In the genomic region with DNA sequence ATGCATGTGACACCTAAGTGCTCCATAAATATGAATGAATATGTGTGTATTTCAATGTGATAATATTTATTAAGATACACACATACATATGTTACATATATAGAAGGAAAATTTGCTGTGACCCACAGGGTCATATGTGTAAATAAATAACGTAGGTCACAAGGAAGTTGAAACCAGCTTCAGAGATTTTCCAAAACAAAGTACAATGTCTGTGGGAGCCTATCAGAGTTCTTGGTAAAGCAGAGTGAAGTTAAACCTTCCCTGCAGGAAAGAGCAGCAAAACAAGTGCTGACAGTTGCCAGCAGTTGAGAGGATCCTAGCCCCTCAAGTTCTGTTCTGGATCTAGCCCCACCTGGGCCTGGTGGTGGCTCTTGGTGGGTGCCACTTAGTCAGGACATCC, we compare ENCODE assay signal across 25 cellular contexts.
"Had no signal": no experiment of that assay in that cellular context is flagged by ENCODE, and none has a peak within 500 bp of the region (broad histone marks: within the 10 kb centered on the region; RNA-seq: fewer than 3 reads in every experiment).

No MANE protein-coding gene starts in this region.

- H3K36me3 ChIP-seq: breast epithelium, neural progenitor cell, right atrium auricular region, thoracic aorta, uterus had no signal

- H3K4me3 ChIP-seq: breast epithelium, neural progenitor cell, right atrium auricular region, thoracic aorta, uterus had no signal

- H3K4me3 Mint-ChIP-seq: activated T-cell treated with anti-CD3 and anti-CD28 coated beads, Interleukin-2, amount 50 U/mL, for 24 hours; central memory CD8-positive, alpha-beta T cell; neural progenitor cell had no signal

- H3K9me3 ChIP-seq: breast epithelium, right atrium auricular region, thoracic aorta, uterus had no signal

- H3K27me3 ChIP-seq: breast epithelium, neural progenitor cell, right atrium auricular region, uterus had no signal

- H3K9me3 Mint-ChIP-seq: activated T-cell treated with anti-CD3 and anti-CD28 coated beads, Interleukin-2, amount 50 U/mL, for 24 hours; central memory CD8-positive, alpha-beta T cell had no signal

- DNase-seq: activated CD4-positive, alpha-beta T cell treated with anti-CD3 and anti-CD28 coated beads for 48 hours; activated CD4-positive, alpha-beta T cell treated with anti-CD3 and anti-CD28 coated beads, Interleukin-2, amount 50 U/mL, for 48 hours; activated CD8-positive, alpha-beta memory T cell treated with anti-CD3 and anti-CD28 coated beads, Interleukin-2, amount 50 U/mL, for 48 hours; activated gamma-delta T cell treated with Interleukin-2 at 50 U/mL for 16 hours; activated naive CD4-positive, alpha-beta T cell treated with anti-CD3 and anti-CD28 coated beads, Interleukin-2, amount 50 U/mL, for 16 hours; activated T-cell treated with anti-CD3 and anti-CD28 coated beads, Interleukin-2, amount 50 U/mL, for 24 hours; amniotic stem cell; dermis blood vessel endothelial cell; effector CD8-positive, alpha-beta T cell; islet precursor cell; left cardiac atrium; mammary epithelial cell; midbrain; naive thymus-derived CD8-positive, alpha-beta T cell; stimulated activated CD4-positive, alpha-beta T cell treated with anti-CD3 and anti-CD28 coated beads, Interleukin-15, amount 100 ng/mL, for 24 hours; stimulated activated CD4-positive, alpha-beta T cell treated with anti-CD3 and anti-CD28 coated beads, Interleukin-2, amount 100 ng/mL, for 24 hours; stimulated activated naive CD4-positive, alpha-beta T cell; T-helper 1 cell; trophoblast cell had no signal

- H3K4me1 ChIP-seq: breast epithelium had no signal

- H3K27ac Mint-ChIP-seq: activated T-cell treated with anti-CD3 and anti-CD28 coated beads, Interleukin-2, amount 50 U/mL, for 24 hours had no signal

- ATAC-seq: left cardiac atrium; naive thymus-derived CD8-positive, alpha-beta T cell had no signal

- H3K36me3 Mint-ChIP-seq: neural progenitor cell had no signal

- H3K27me3 Mint-ChIP-seq: activated T-cell treated with anti-CD3 and anti-CD28 coated beads, Interleukin-2, amount 50 U/mL, for 24 hours; central memory CD8-positive, alpha-beta T cell; naive thymus-derived CD8-positive, alpha-beta T cell had no signal

- H3K27ac ChIP-seq: breast epithelium, neural progenitor cell, right atrium auricular region, thoracic aorta had no signal
